ENCODE assay signal across 15 cellular contexts in genomic region chr7:72980382-72980781, GRCh38. TPM values are rescaled to one million over a fixed set of nuclear protein-coding genes. Genes with fewer than 3 reads are reported as not detected.
DNase-seq lines count a peak whose midpoint lies in the region; ATAC-seq and TF ChIP-seq lines count a peak whose summit lies in the region.
"Not testable (repeated sequence)": the region's sequence is repeated elsewhere in the genome, so short reads cannot be mapped to it uniquely, and the experiment has no call there.
"Had no signal": no experiment of that assay in that cellular context is flagged by ENCODE, and none has a peak within 500 bp of the region (broad histone marks: within the 10 kb centered on the region; RNA-seq: fewer than 3 reads in every experiment).

No MANE protein-coding gene starts in this region.

- TF ChIP-seq POLR2A in sigmoid colon (IDR thresholded peaks at IDR 0.05) = not testable (repeated sequence)

- not testable (repeated sequence) for H3K4me3 Mint-ChIP-seq in activated CD8-positive, alpha-beta memory T cell treated with anti-CD3 and anti-CD28 coated beads, Interleukin-2, amount 10 ng/mL, durations not matched to agents 7 days and 5 days; chondrocyte (ENCODE audit: unreplicated experiment)

- not testable (repeated sequence) for H3K4me3 ChIP-seq in sigmoid colon

- 89 to 96% methylated on average over 2 of the region's 6 CpGs for WGBS in sigmoid colon, 2 donors

- not testable (repeated sequence) for H3K36me3 Mint-ChIP-seq in activated CD8-positive, alpha-beta memory T cell treated with anti-CD3 and anti-CD28 coated beads, Interleukin-2, amount 10 ng/mL, durations not matched to agents 7 days and 5 days; chondrocyte (ENCODE audit: low read depth)

- not testable (repeated sequence) for H3K36me3 ChIP-seq in sigmoid colon

- not testable (repeated sequence) for H3K27me3 ChIP-seq in sigmoid colon

- H3K9me3 Mint-ChIP-seq in activated CD8-positive, alpha-beta memory T cell treated with anti-CD3 and anti-CD28 coated beads, Interleukin-2, amount 10 ng/mL, durations not matched to agents 7 days and 5 days (ENCODE audit: low read depth); chondrocyte (ENCODE audit: low read depth): not testable (repeated sequence)

- not testable (repeated sequence) for TF ChIP-seq EP300 in sigmoid colon (IDR thresholded peaks at IDR 0.05)

- H3K27me3 Mint-ChIP-seq in activated CD8-positive, alpha-beta memory T cell treated with anti-CD3 and anti-CD28 coated beads, Interleukin-2, amount 10 ng/mL, durations not matched to agents 7 days and 5 days; chondrocyte (ENCODE audit: low read depth): not testable (repeated sequence)

- not testable (repeated sequence) for H3K9me3 ChIP-seq in sigmoid colon

- peak; percentile 35 for DNase-seq in activated CD8-positive, alpha-beta memory T cell treated with anti-CD3 and anti-CD28 coated beads, Interleukin-2, amount 10 ng/mL, durations not matched to agents 7 days and 5 days
- DNase-seq in chondrocyte (ENCODE audit: low spot score) (peak; percentile 44), left cardiac atrium (peak; percentile 10), left lobe of liver (ENCODE audit: low spot score) (peak; percentile 34), sigmoid colon (peak; percentile 34), ureter (ENCODE audit: low spot score) (peak; percentile 29)

- CTCF ChIA-PET in activated CD8-positive, alpha-beta memory T cell treated with anti-CD3 and anti-CD28 coated beads, Interleukin-2, amount 10 ng/mL, durations not matched to agents 7 days and 5 days (lab: Charles Lee) = not testable (repeated sequence)

- not testable (repeated sequence) for H3K4me1 Mint-ChIP-seq in activated CD8-positive, alpha-beta memory T cell treated with anti-CD3 and anti-CD28 coated beads, Interleukin-2, amount 10 ng/mL, durations not matched to agents 7 days and 5 days; chondrocyte (ENCODE audit: low read depth)

- TF ChIP-seq CTCF in chondrocyte (IDR thresholded peaks at IDR 0.05); sigmoid colon (IDR thresholded peaks at IDR 0.05): not testable (repeated sequence)

- not testable (repeated sequence) for H3K4me1 ChIP-seq in sigmoid colon

- H3K27ac ChIP-seq in sigmoid colon = not testable (repeated sequence)

- ATAC-seq in activated CD8-positive, alpha-beta memory T cell treated with anti-CD3 and anti-CD28 coated beads, Interleukin-2, amount 10 ng/mL, durations not matched to agents 7 days and 5 days; left cardiac atrium; left lobe of liver: not testable (repeated sequence)

- intact Hi-C loops in left cardiac atrium (cut with DNase I); sigmoid colon (cut with DNase I): not testable (repeated sequence)

- not testable (repeated sequence) for H3K27ac Mint-ChIP-seq in activated CD8-positive, alpha-beta memory T cell treated with anti-CD3 and anti-CD28 coated beads, Interleukin-2, amount 10 ng/mL, durations not matched to agents 7 days and 5 days; chondrocyte (ENCODE audit: unreplicated experiment)

RNA-seq across cellular contexts. Expression of gene TRIM74, which starts 11.1 kb away (rescaled TPM):
- total RNA-seq in activated CD8-positive, alpha-beta memory T cell treated with anti-CD3 and anti-CD28 coated beads, Interleukin-2, amount 10 ng/mL, durations not matched to agents 7 days and 5 days = 1 to 10 TPM in 1 of 2 experiments, under 1 TPM in 1; 0.94 to 1.8 TPM
- 0.49 to 0.75 TPM (median 0.60 TPM) in 3 replicates for total RNA-seq in chondrocyte
- total RNA-seq in left cardiac atrium = under 1 TPM in 1 of 2 donors, not detected in 1; 0.41 TPM
- 0.78 TPM for total RNA-seq in left lobe of liver
- total RNA-seq in sigmoid colon = not detected
- polyA plus RNA-seq in sigmoid colon = under 1 TPM in 1 of 3 donors, not detected in 2; 0.38 TPM
- total RNA-seq in ureter = 2.1 TPM
- total RNA-seq: A673, Daoy, G401 had no signal
- polyA plus RNA-seq: AG04450; CD14-positive monocyte; CD4-positive, CD25-positive, alpha-beta regulatory T cell; CD8-positive, alpha-beta memory T cell had no signal

RNA-seq across cellular contexts. Expression of gene SPDYE8, which starts 49.2 kb away (rescaled TPM):
- not detected for total RNA-seq in activated CD8-positive, alpha-beta memory T cell treated with anti-CD3 and anti-CD28 coated beads, Interleukin-2, amount 10 ng/mL, durations not matched to agents 7 days and 5 days
- total RNA-seq in chondrocyte = not detected in 3 replicates
- not detected for total RNA-seq in left cardiac atrium
- not detected for total RNA-seq in left lobe of liver
- total RNA-seq in sigmoid colon = not detected
- polyA plus RNA-seq in sigmoid colon = not detected
- not detected for total RNA-seq in ureter
- total RNA-seq: A673; CD4-positive, alpha-beta memory T cell; CD4-positive, CD25-positive, alpha-beta regulatory T cell; CD8-positive, alpha-beta memory T cell; Daoy; G401; GM12878 had no signal
- polyA plus RNA-seq: CD14-positive monocyte had no signal

RNA-seq across cellular contexts. Expression of gene POM121, which starts 55.5 kb away (rescaled TPM):
- 10 to 100 TPM; 60.2 to 67.1 TPM for total RNA-seq in activated CD8-positive, alpha-beta memory T cell treated with anti-CD3 and anti-CD28 coated beads, Interleukin-2, amount 10 ng/mL, durations not matched to agents 7 days and 5 days
- total RNA-seq in chondrocyte (30.7 to 36.1 TPM (median 34.0 TPM) in 3 replicates), left cardiac atrium (10 to 100 TPM; 21.5 to 30.7 TPM), left lobe of liver (16.8 TPM), sigmoid colon (10 to 100 TPM in 3 of 4 donors, 1 to 10 TPM in 1; 8.2 to 16.6 (median 12.0) TPM), ureter (44.0 TPM)
- 10 to 100 TPM in 1 of 3 donors, 1 to 10 TPM in 2; 7.2 to 24.8 (median 8.8) TPM for polyA plus RNA-seq in sigmoid colon
